Comparison of ENCODE assay signal across 1 cellular context in the genomic region with DNA sequence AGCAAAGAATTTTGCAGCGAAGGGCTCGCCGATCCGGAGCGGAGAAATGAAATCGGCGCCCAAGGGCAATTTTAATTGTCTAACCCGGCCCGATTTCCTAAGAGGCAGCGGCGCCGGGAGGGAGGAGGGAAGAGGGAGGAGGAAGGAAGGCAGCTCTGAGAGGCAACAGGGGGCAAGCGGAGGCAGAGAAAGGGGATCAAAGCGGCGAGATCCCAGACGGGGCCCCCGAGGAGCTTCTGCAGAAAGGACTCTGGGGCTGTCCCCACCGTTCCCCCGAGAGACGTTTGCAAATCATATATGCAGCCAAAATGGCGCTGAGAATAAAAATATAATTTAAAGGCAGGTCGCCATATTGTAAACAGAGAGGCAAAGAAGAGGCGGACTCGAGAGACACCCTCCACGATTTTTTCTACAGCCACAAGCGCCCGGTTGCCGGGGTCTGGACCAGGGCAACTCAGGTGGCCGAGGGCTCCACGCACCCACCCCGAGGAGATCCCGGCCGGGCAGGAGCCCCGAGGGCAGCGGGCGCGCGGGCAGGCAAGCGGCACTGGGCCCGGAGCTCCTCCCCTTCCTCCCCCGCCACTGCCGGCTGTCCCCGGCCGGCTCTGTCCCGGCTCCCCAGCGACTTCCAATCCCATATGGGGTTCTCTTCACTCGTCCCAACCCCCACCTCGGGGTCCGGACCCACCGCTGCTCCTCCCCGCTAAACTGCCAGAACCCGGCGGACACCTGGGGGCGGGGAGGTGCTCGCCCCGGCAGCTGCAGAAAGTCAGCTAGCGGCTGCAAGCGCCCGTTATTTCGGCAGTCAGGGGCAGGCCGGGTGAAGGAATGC.
TF ChIP-seq lines count a peak whose summit lies in the region.

No MANE protein-coding gene starts in this region.

TF ChIP-seq in Ishikawa, 13 proteins besides CTCF, POLR2A, EP300 and RAD21 (continued from another document):
- TF ChIP-seq, protein P1, sequence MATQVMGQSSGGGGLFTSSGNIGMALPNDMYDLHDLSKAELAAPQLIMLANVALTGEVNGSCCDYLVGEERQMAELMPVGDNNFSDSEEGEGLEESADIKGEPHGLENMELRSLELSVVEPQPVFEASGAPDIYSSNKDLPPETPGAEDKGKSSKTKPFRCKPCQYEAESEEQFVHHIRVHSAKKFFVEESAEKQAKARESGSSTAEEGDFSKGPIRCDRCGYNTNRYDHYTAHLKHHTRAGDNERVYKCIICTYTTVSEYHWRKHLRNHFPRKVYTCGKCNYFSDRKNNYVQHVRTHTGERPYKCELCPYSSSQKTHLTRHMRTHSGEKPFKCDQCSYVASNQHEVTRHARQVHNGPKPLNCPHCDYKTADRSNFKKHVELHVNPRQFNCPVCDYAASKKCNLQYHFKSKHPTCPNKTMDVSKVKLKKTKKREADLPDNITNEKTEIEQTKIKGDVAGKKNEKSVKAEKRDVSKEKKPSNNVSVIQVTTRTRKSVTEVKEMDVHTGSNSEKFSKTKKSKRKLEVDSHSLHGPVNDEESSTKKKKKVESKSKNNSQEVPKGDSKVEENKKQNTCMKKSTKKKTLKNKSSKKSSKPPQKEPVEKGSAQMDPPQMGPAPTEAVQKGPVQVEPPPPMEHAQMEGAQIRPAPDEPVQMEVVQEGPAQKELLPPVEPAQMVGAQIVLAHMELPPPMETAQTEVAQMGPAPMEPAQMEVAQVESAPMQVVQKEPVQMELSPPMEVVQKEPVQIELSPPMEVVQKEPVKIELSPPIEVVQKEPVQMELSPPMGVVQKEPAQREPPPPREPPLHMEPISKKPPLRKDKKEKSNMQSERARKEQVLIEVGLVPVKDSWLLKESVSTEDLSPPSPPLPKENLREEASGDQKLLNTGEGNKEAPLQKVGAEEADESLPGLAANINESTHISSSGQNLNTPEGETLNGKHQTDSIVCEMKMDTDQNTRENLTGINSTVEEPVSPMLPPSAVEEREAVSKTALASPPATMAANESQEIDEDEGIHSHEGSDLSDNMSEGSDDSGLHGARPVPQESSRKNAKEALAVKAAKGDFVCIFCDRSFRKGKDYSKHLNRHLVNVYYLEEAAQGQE (IDR thresholded peaks at IDR 0.05; ENCODE audit: low read depth), result no peak
- TF ChIP-seq FOXM1 (IDR thresholded peaks at IDR 0.05; ENCODE audit: borderline replicate concordance, low read depth) (no peak), TAF1 (IDR thresholded peaks at IDR 0.05; ENCODE audit: low read depth) (peak; percentile 14; the same call in 1 of the 2 replicates), EGR1 (IDR thresholded peaks at IDR 0.05) (no peak), YY1 (IDR thresholded peaks at IDR 0.05; ENCODE audit: low read depth) (peak; percentile 84), CEBPB (IDR thresholded peaks at IDR 0.05) (peak; percentile 59; the same call in 1 of the 2 replicates), ZBTB7A (IDR thresholded peaks at IDR 0.05; ENCODE audit: low read depth) (no peak), NFIC (IDR thresholded peaks at IDR 0.05) (no peak)
- TF ChIP-seq, protein P2, sequence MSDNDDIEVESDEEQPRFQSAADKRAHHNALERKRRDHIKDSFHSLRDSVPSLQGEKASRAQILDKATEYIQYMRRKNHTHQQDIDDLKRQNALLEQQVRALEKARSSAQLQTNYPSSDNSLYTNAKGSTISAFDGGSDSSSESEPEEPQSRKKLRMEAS (IDR thresholded peaks at IDR 0.05), result no peak; the same call in 1 of the 2 replicates
